In genomic region chr7:129948877-129949291, GRCh38 we compare ENCODE assay signal across 8 cellular contexts. TPM values are rescaled to one million over a fixed set of nuclear protein-coding genes. Genes with fewer than 3 reads are reported as not detected.
DNase-seq lines count a peak whose midpoint lies in the region; ATAC-seq, FAIRE-seq and TF ChIP-seq lines count a peak whose summit lies in the region.

No MANE protein-coding gene starts in this region.

- H3K27me3 ChIP-seq in BE2C: no peaks in the 10 kb centered on the region

- H3K36me3 ChIP-seq in BE2C: no peaks in the 10 kb centered on the region

- no peaks in the 10 kb centered on the region for H3K4me1 ChIP-seq in BE2C

- peak; percentile 40 for ATAC-seq in HG03457 (IDR thresholded peaks at IDR 0.05; ENCODE audit: unreplicated experiment)

- no peaks in the 10 kb centered on the region for H3K9me3 ChIP-seq in BE2C

- peak; percentile 93 for FAIRE-seq in GM19239 (lab: Jason Lieb, UNC)

- DNase-seq in BE2C: peak; percentile 90
- DNase-seq in GM19239 (ENCODE audit: insufficient read length, low spot score): peak; percentile 71
- peak; percentile 85 for DNase-seq in NCI-H82 treated with DMSO at 0.1 percent for 48 hours (lab: John Stamatoyannopoulos, UW; ENCODE audit: unreplicated experiment)
- peak; percentile 63 for DNase-seq in activated CD8-positive, alpha-beta memory T cell treated with anti-CD3 and anti-CD28 coated beads, Interleukin-2, amount 50 U/mL, for 24 hours (ENCODE audit: extremely low read depth)
- peak; percentile 96 for DNase-seq in epidermal melanocyte (ENCODE audit: insufficient read length, low spot score)
- peak; percentile 93 for DNase-seq in midbrain (lab: John Stamatoyannopoulos, UW)
- DNase-seq in stimulated activated CD8-positive, alpha-beta memory T cell treated with anti-CD3 and anti-CD28 coated beads, Interleukin-15, amount 100 ng/mL, for 48 hours (ENCODE audit: low read depth in 2 of 2): peak; percentile 71 to 73

- peak overlapping the region; percentile 95 for H3K4me3 ChIP-seq in BE2C (ENCODE audit: low read depth, low read length)

- no peak for TF ChIP-seq CTCF in BE2C (IDR thresholded peaks at IDR 0.05; ENCODE audit: low read depth, low read length)

RNA-seq across cellular contexts. Expression of gene UBE2H, which starts 3.9 kb away (rescaled TPM):
- 63.3 TPM for polyA plus RNA-seq in BE2C (2012; ENCODE audit: insufficient read depth, insufficient read length, low read depth)

Comparison
In these comparisons a context has a peak if more than half of its experiments do, and no peak if none do; other contexts are left out.
1. Peak in every context shown above with its lines: DNase-seq, ATAC-seq and H3K4me3 ChIP-seq.